22 cellular contexts compared by ENCODE assay signal in genomic region chr2:228600265-228600664, GRCh38.
A peak's percentile ranks its signal among the peaks of the same experiment; 100 is the strongest.
DNase-seq lines count a peak whose midpoint lies in the region; ATAC-seq and TF ChIP-seq lines count a peak whose summit lies in the region.
"Had no signal": no experiment of that assay in that cellular context is flagged by ENCODE, and none has a peak within 500 bp of the region (broad histone marks: within the 10 kb centered on the region; RNA-seq: fewer than 3 reads in every experiment).

No MANE protein-coding gene starts in this region.

- H3K4me1 Mint-ChIP-seq in MCF 10A (ENCODE audit: insufficient read depth, unreplicated experiment) (peaks cover 6% of the 10 kb centered on the region), osteocyte (ENCODE audit: unreplicated experiment) (no peaks in the 10 kb centered on the region)
- H3K4me1 Mint-ChIP-seq in activated CD4-positive, alpha-beta T cell treated with anti-CD3 and anti-CD28 coated beads, Interleukin-2, amount 10 ng/mL, durations not matched to agents 24 days and 14 days, result no peaks in the 10 kb centered on the region
- H3K4me1 Mint-ChIP-seq: activated CD8-positive, alpha-beta memory T cell treated with anti-CD3 and anti-CD28 coated beads, Interleukin-2, amount 10 ng/mL, durations not matched to agents 7 days and 5 days; H9; naive B cell had no signal

- H3K9me3 Mint-ChIP-seq in MCF 10A (ENCODE audit: unreplicated experiment) (no peaks in the 10 kb centered on the region), osteocyte (ENCODE audit: unreplicated experiment) (peaks cover 28% of the 10 kb centered on the region)
- no peaks in the 10 kb centered on the region for H3K9me3 Mint-ChIP-seq in activated CD4-positive, alpha-beta T cell treated with anti-CD3 and anti-CD28 coated beads, Interleukin-2, amount 10 ng/mL, durations not matched to agents 24 days and 14 days
- H3K9me3 Mint-ChIP-seq: H9 had no signal

- no peak overlapping the region for H3K27ac Mint-ChIP-seq in MCF 10A (ENCODE audit: low read depth, unreplicated experiment)
- H3K27ac Mint-ChIP-seq in osteocyte (ENCODE audit: unreplicated experiment), result no peak overlapping the region
- no peak overlapping the region for H3K27ac Mint-ChIP-seq in activated CD4-positive, alpha-beta T cell treated with anti-CD3 and anti-CD28 coated beads, Interleukin-2, amount 10 ng/mL, durations not matched to agents 24 days and 14 days
- H3K27ac Mint-ChIP-seq: activated CD8-positive, alpha-beta memory T cell treated with anti-CD3 and anti-CD28 coated beads, Interleukin-2, amount 10 ng/mL, durations not matched to agents 7 days and 5 days; activated naive CD4-positive, alpha-beta T cell treated with anti-CD3 and anti-CD28 coated beads for 36 hours; H9; naive B cell had no signal

- no peak overlapping the region for H3K27ac ChIP-seq in breast epithelium
- H3K27ac ChIP-seq: 22Rv1, testis had no signal

- no TSS peak for BruUV-seq in MCF 10A (replicated peaks; lab: Mats Ljungman, UMichigan)

- no peaks in the 10 kb centered on the region for H3K9me3 ChIP-seq in breast epithelium
- H3K9me3 ChIP-seq: testis had no signal

- POLR2A ChIA-PET in MCF 10A (lab: Yijun Ruan, JAX), result no interaction called here

- H3K27me3 Mint-ChIP-seq in MCF 10A (ENCODE audit: insufficient read depth, unreplicated experiment) (no peaks in the 10 kb centered on the region), osteocyte (ENCODE audit: unreplicated experiment) (no peaks in the 10 kb centered on the region)
- no peaks in the 10 kb centered on the region for H3K27me3 Mint-ChIP-seq in activated CD4-positive, alpha-beta T cell treated with anti-CD3 and anti-CD28 coated beads, Interleukin-2, amount 10 ng/mL, durations not matched to agents 24 days and 14 days
- H3K27me3 Mint-ChIP-seq: activated CD8-positive, alpha-beta memory T cell treated with anti-CD3 and anti-CD28 coated beads, Interleukin-2, amount 10 ng/mL, durations not matched to agents 7 days and 5 days; naive B cell had no signal

- H3K4me3 ChIP-seq in breast epithelium, result no peak overlapping the region
- H3K4me3 ChIP-seq: K562, testis had no signal

- intact Hi-C loops in MCF 10A (cut with micrococcal nuclease) (no loop called here), breast epithelium (cut with DNase I; ENCODE audit: low total_unique reads) (no loop called here)
- intact Hi-C loops in activated CD4-positive, alpha-beta T cell treated with anti-CD3 and anti-CD28 coated beads, Interleukin-2, amount 10 ng/mL, durations not matched to agents 24 days and 14 days (cut with micrococcal nuclease), result no loop called here

- no peaks in the 10 kb centered on the region for H3K27me3 ChIP-seq in breast epithelium
- H3K27me3 ChIP-seq: testis had no signal

- TF ChIP-seq CTCF in MCF 10A (IDR thresholded peaks at IDR 0.05; ENCODE audit: unreplicated experiment) (no peak), breast epithelium (IDR thresholded peaks at IDR 0.05) (no peak), osteocyte (IDR thresholded peaks at IDR 0.05) (no peak)

- H3K4me3 Mint-ChIP-seq in MCF 10A (ENCODE audit: unreplicated experiment) (no peak overlapping the region), osteocyte (ENCODE audit: unreplicated experiment) (no peak overlapping the region)
- no peak overlapping the region for H3K4me3 Mint-ChIP-seq in activated CD4-positive, alpha-beta T cell treated with anti-CD3 and anti-CD28 coated beads, Interleukin-2, amount 10 ng/mL, durations not matched to agents 24 days and 14 days
- H3K4me3 Mint-ChIP-seq: activated CD8-positive, alpha-beta memory T cell treated with anti-CD3 and anti-CD28 coated beads, Interleukin-2, amount 10 ng/mL, durations not matched to agents 7 days and 5 days; activated naive CD4-positive, alpha-beta T cell treated with anti-CD3 and anti-CD28 coated beads for 36 hours; H9; naive B cell had no signal

- no peak for ATAC-seq in HG03520 (IDR thresholded peaks at IDR 0.05; ENCODE audit: unreplicated experiment)
- ATAC-seq: activated CD8-positive, alpha-beta memory T cell treated with anti-CD3 and anti-CD28 coated beads, Interleukin-2, amount 10 ng/mL, durations not matched to agents 7 days and 5 days; K562; left lobe of liver had no signal

- no peaks in the 10 kb centered on the region for H3K36me3 ChIP-seq in breast epithelium

- H3K36me3 Mint-ChIP-seq in MCF 10A (ENCODE audit: insufficient read depth, unreplicated experiment) (no peaks in the 10 kb centered on the region), osteocyte (ENCODE audit: unreplicated experiment) (no peaks in the 10 kb centered on the region)
- no peaks in the 10 kb centered on the region for H3K36me3 Mint-ChIP-seq in activated CD4-positive, alpha-beta T cell treated with anti-CD3 and anti-CD28 coated beads, Interleukin-2, amount 10 ng/mL, durations not matched to agents 24 days and 14 days (ENCODE audit: low read depth)
- H3K36me3 Mint-ChIP-seq: activated CD8-positive, alpha-beta memory T cell treated with anti-CD3 and anti-CD28 coated beads, Interleukin-2, amount 10 ng/mL, durations not matched to agents 7 days and 5 days; naive B cell had no signal

- CTCF ChIA-PET in MCF 10A (lab: Yijun Ruan, JAX), result no interaction called here

- no peak for TF ChIP-seq POLR2A in breast epithelium (IDR thresholded peaks at IDR 0.05)

- DNase-seq in MCF 10A (ENCODE audit: unreplicated experiment) (peak; percentile 48), breast epithelium (ENCODE audit: low spot score in 2 of 2) (no peak), amniotic epithelial cell (ENCODE audit: low read depth) (peak; percentile 83), fibroblast of the conjunctiva (ENCODE audit: low read depth) (peak; percentile 74), osteocyte (ENCODE audit: extremely low spot score, unreplicated experiment) (no peak), NCI-H2107 (lab: John Stamatoyannopoulos, UW) (no peak)
- no peak for DNase-seq in activated CD4-positive, alpha-beta T cell treated with anti-CD3 and anti-CD28 coated beads, Interleukin-2, amount 10 ng/mL, durations not matched to agents 24 days and 14 days
- DNase-seq: activated CD4-positive, CD25-positive, alpha-beta regulatory T cell; activated CD8-positive, alpha-beta memory T cell treated with anti-CD3 and anti-CD28 coated beads, Interleukin-2, amount 10 ng/mL, durations not matched to agents 7 days and 5 days; activated naive CD4-positive, alpha-beta T cell treated with anti-CD3 and anti-CD28 coated beads for 36 hours; Calu3; central memory CD4-positive, alpha-beta T cell; H9; naive B cell; NCI-H510A; retina; stimulated activated CD4-positive, alpha-beta T cell treated with anti-CD3 and anti-CD28 coated beads, Interleukin-2, amount 100 ng/mL, for 24 hours; testis had no signal

- H3K4me1 ChIP-seq in breast epithelium, result no peaks in the 10 kb centered on the region
- H3K4me1 ChIP-seq: testis had no signal

Comparison
In these comparisons a context has a peak if more than half of its experiments do, and no peak if none do; other contexts are left out.
1. DNase-seq: peak in MCF 10A (single experiment), amniotic epithelial cell (single experiment) and fibroblast of the conjunctiva (single experiment); none in breast epithelium (0 of 2), osteocyte (single experiment), activated CD4-positive, alpha-beta T cell treated with anti-CD3 and anti-CD28 coated beads, Interleukin-2, amount 10 ng/mL, durations not matched to agents 24 days and 14 days (single experiment) and NCI-H2107 (single experiment).